1 cellular context compared by ENCODE assay signal in genomic region chr4:56435001-56435747, GRCh38.
TF ChIP-seq lines count a peak whose summit lies in the region.

Gene PPAT, minus strand, starts transcription at chr4:56435615. Its CDS starts 138 bp downstream, at chr4:56435477.

TF ChIP-seq in WTC11, 78 proteins besides CTCF, POLR2A, EP300 and RAD21 (continued from another document and continues in another):
- TF ChIP-seq HMGA2 (CRISPR knock-in tag; IDR thresholded peaks at IDR 0.05) (no peak), NFATC4 (CRISPR knock-in tag; IDR thresholded peaks at IDR 0.05) (no peak), E2F5 (CRISPR knock-in tag; IDR thresholded peaks at IDR 0.05) (no peak; the same call in 1 of the 2 replicates), OVOL2 (CRISPR knock-in tag; IDR thresholded peaks at IDR 0.05; ENCODE audit: borderline replicate concordance) (no peak), ZNF425 (CRISPR knock-in tag; conservative IDR thresholded peaks at IDR 0.05) (no peak), NR1H2 (CRISPR knock-in tag; IDR thresholded peaks at IDR 0.05) (no peak), MAX (CRISPR knock-in tag; IDR thresholded peaks at IDR 0.05) (peak; percentile 97), HMGXB4 (CRISPR knock-in tag; IDR thresholded peaks at IDR 0.05) (peak; percentile 60; the same call in 1 of the 2 replicates), ATF2 (CRISPR knock-in tag; IDR thresholded peaks at IDR 0.05; ENCODE audit: borderline replicate concordance, low read depth) (no peak), RELA (CRISPR knock-in tag; IDR thresholded peaks at IDR 0.05; ENCODE audit: borderline replicate concordance) (no peak), MLX (CRISPR knock-in tag; IDR thresholded peaks at IDR 0.05) (no peak), ZNF512 (CRISPR knock-in tag; IDR thresholded peaks at IDR 0.05; ENCODE audit: borderline replicate concordance) (no peak), IRF1 (CRISPR knock-in tag; IDR thresholded peaks at IDR 0.05) (no peak), MYBL2 (CRISPR knock-in tag; IDR thresholded peaks at IDR 0.05) (peak; percentile 58; the same call in 1 of the 2 replicates), PRDM15 (CRISPR knock-in tag; IDR thresholded peaks at IDR 0.05) (no peak), NFYB (CRISPR knock-in tag; conservative IDR thresholded peaks at IDR 0.05; ENCODE audit: low read depth) (peak; percentile 43), ZNF532 (CRISPR knock-in tag; IDR thresholded peaks at IDR 0.05; ENCODE audit: borderline replicate concordance) (no peak), CBFB (CRISPR knock-in tag; IDR thresholded peaks at IDR 0.05; ENCODE audit: low read depth) (peak; percentile 33; the same call in 1 of the 2 replicates), ZNF423 (CRISPR knock-in tag; IDR thresholded peaks at IDR 0.05) (0 out of 2 replicates have a peak, but pooled peaks have one; percentile 14), SMAD3 (CRISPR knock-in tag; IDR thresholded peaks at IDR 0.05; ENCODE audit: borderline replicate concordance) (peak; percentile 64; the same call in 1 of the 2 replicates), TP53 (CRISPR knock-in tag; IDR thresholded peaks at IDR 0.05) (peak; percentile 86), ELF4 (CRISPR knock-in tag; IDR thresholded peaks at IDR 0.05; ENCODE audit: low read depth) (no peak), MXD4 (CRISPR knock-in tag; IDR thresholded peaks at IDR 0.05; ENCODE audit: borderline replicate concordance) (no peak), ETV6 (CRISPR knock-in tag; IDR thresholded peaks at IDR 0.05) (peak; percentile 32; the same call in 1 of the 2 replicates), ARID4B (CRISPR knock-in tag; IDR thresholded peaks at IDR 0.05; ENCODE audit: borderline replicate concordance) (peak; percentile 59; the same call in 1 of the 2 replicates), ZNF416 (CRISPR knock-in tag; IDR thresholded peaks at IDR 0.05) (no peak), EMX1 (CRISPR knock-in tag; IDR thresholded peaks at IDR 0.05) (no peak)
